Comparison of ENCODE assay signal across 8 cellular contexts in genomic region chr1:32992489-32993214, GRCh38. TPM values are rescaled to one million over a fixed set of nuclear protein-coding genes. Genes with fewer than 3 reads are reported as not detected.
A peak's percentile ranks its signal among the peaks of the same experiment; 100 is the strongest.
DNase-seq lines count a peak whose midpoint lies in the region; ATAC-seq, FAIRE-seq and TF ChIP-seq lines count a peak whose summit lies in the region.

No MANE protein-coding gene starts in this region.

- POLR2A ChIA-PET in Panc1 (lab: Charles Lee), result no interaction called here

- H3K36me3 ChIP-seq in Panc1 (ENCODE audit: control insufficient read depth, insufficient read depth, low read length) (no peaks in the 10 kb centered on the region), left ventricle myocardium inferior (no peaks in the 10 kb centered on the region), small intestine (ENCODE audit: control insufficient read depth in 2 of 2, insufficient read depth in 2 of 2, low read length in 2 of 2) (no peaks in the 10 kb centered on the region)

- no peak for FAIRE-seq in small intestine (lab: Jason Lieb, UNC)

- H3K4me3 ChIP-seq in Panc1 (ENCODE audit: low read depth in 2 of 2, low read length in 2 of 2) (no peak overlapping the region), left ventricle myocardium inferior (no peak overlapping the region), small intestine (ENCODE audit: low read depth in 1 of 2, low read length in 2 of 2) (no peak overlapping the region)

- BruUV-seq in Panc1 (replicated peaks; lab: Mats Ljungman, UMichigan), result no TSS peak

- H3K4me1 Mint-ChIP-seq in activated naive CD8-positive, alpha-beta T cell treated with anti-CD3 and anti-CD28 coated beads, Interleukin-2, amount 50 U/mL, for 24 hours, result peaks cover 58% of the 10 kb centered on the region

- intact Hi-C loops in Panc1 (cut with micrococcal nuclease; ENCODE audit: unreplicated experiment), result no loop called here
- intact Hi-C loops in left ventricle myocardium inferior (cut with micrococcal nuclease), result no loop called here

- ATAC-seq in HG03159 (IDR thresholded peaks at IDR 0.05; ENCODE audit: unreplicated experiment) (peak; percentile 75), Panc1 (peak; percentile 76)
- ATAC-seq in activated naive CD8-positive, alpha-beta T cell treated with anti-CD3 and anti-CD28 coated beads, Interleukin-2, amount 50 U/mL, for 24 hours, result peak; percentile 93

- H3K36me3 Mint-ChIP-seq in activated naive CD8-positive, alpha-beta T cell treated with anti-CD3 and anti-CD28 coated beads, Interleukin-2, amount 50 U/mL, for 24 hours (ENCODE audit: low read depth), result no peaks in the 10 kb centered on the region

- H3K4me1 ChIP-seq in Panc1 (ENCODE audit: control insufficient read depth, insufficient read depth, low read length) (peaks cover 8% of the 10 kb centered on the region; the same call in 1 of the 2 replicates), left ventricle myocardium inferior (peaks cover 63% of the 10 kb centered on the region), small intestine (ENCODE audit: control insufficient read depth in 2 of 2, insufficient read depth in 1 of 2, low read depth in 1 of 2, low read length in 1 of 2) (no peaks in the 10 kb centered on the region)

- no peaks in the 10 kb centered on the region for H3K27me3 Mint-ChIP-seq in activated naive CD8-positive, alpha-beta T cell treated with anti-CD3 and anti-CD28 coated beads, Interleukin-2, amount 50 U/mL, for 24 hours

- H3K27ac Mint-ChIP-seq in activated naive CD8-positive, alpha-beta T cell treated with anti-CD3 and anti-CD28 coated beads, Interleukin-2, amount 50 U/mL, for 24 hours, result peak overlapping the region; percentile 90

- H3K9me3 ChIP-seq in Panc1 (ENCODE audit: control insufficient read depth, insufficient read depth, low read depth, low read length) (no peaks in the 10 kb centered on the region), left ventricle myocardium inferior (replicated peaks) (no peaks in the 10 kb centered on the region), small intestine (ENCODE audit: control insufficient read depth, low read depth) (no peaks in the 10 kb centered on the region)

- no peak overlapping the region for H3K27ac ChIP-seq in Panc1 (ENCODE audit: low read length)
- H3K27ac ChIP-seq in left ventricle myocardium inferior (replicated peaks), result peak overlapping the region; percentile 72
- H3K27ac ChIP-seq in small intestine (ENCODE audit: low read depth in 1 of 2, low read length in 1 of 2), result peak overlapping the region; percentile 57 to 87

- no peak for TF ChIP-seq CTCF in Panc1 (IDR thresholded peaks at IDR 0.05)
- TF ChIP-seq CTCF in left ventricle myocardium inferior (IDR thresholded peaks at IDR 0.05; ENCODE audit: borderline replicate concordance), result no peak

- 28 to 55% (median 35%) methylated on average over 5 of the region's 5 CpGs for WGBS in small intestine, 3 donors

- H3K27me3 ChIP-seq in Panc1 (ENCODE audit: control insufficient read depth, insufficient read depth, low read length), result no peaks in the 10 kb centered on the region
- H3K27me3 ChIP-seq in left ventricle myocardium inferior (ENCODE audit: low read depth), result no peaks in the 10 kb centered on the region
- no peaks in the 10 kb centered on the region for H3K27me3 ChIP-seq in small intestine (ENCODE audit: control insufficient read depth in 2 of 2, insufficient read depth in 2 of 2, low read length in 2 of 2)

- in situ Hi-C loops in Panc1 (cut with HindIII; ENCODE audit: low pct_unique_long_range_greater_than_20kb, low sequenced_read_pairs), result no loop called here

- peak overlapping the region; percentile 40 for H3K4me3 Mint-ChIP-seq in activated naive CD8-positive, alpha-beta T cell treated with anti-CD3 and anti-CD28 coated beads, Interleukin-2, amount 50 U/mL, for 24 hours

- CTCF ChIA-PET in Panc1 (lab: Charles Lee), result no interaction called here

- H3K9me3 Mint-ChIP-seq in activated naive CD8-positive, alpha-beta T cell treated with anti-CD3 and anti-CD28 coated beads, Interleukin-2, amount 50 U/mL, for 24 hours, result no peaks in the 10 kb centered on the region

- peak; percentile 92 for DNase-seq in CD1c-positive myeloid dendritic cell (ENCODE audit: extremely low spot score)
- peak; percentile 61 for DNase-seq in GM19240 (ENCODE audit: insufficient read length, low spot score)
- DNase-seq in Panc1 (ENCODE audit: low read depth, low spot score), result no peak
- DNase-seq in activated naive CD8-positive, alpha-beta T cell treated with anti-CD3 and anti-CD28 coated beads, Interleukin-2, amount 50 U/mL, for 24 hours, result peak; percentile 78
- peak; percentile 76 for DNase-seq in left ventricle myocardium inferior
- DNase-seq in small intestine, result peak; percentile 96
- DNase-seq in DMS153 treated with DMSO at 0.1 percent for 48 hours (lab: John Stamatoyannopoulos, UW; ENCODE audit: unreplicated experiment), result no peak

RNA-seq across cellular contexts. Expression of gene RNF19B, which starts 28.0 kb away (rescaled TPM):
- total RNA-seq in Panc1 (2021; ENCODE audit: unreplicated experiment) (29.1 TPM), left ventricle myocardium inferior (15.4 TPM)
- 20.4 TPM for polyA plus RNA-seq in Panc1 (2012; ENCODE audit: insufficient read length)
- polyA plus RNA-seq in small intestine, result 10 to 100 TPM; 20.8 to 29.2 (median 28.9) TPM

RNA-seq across cellular contexts. Expression of gene AK2, which starts 44.0 kb away (rescaled TPM):
- total RNA-seq in Panc1 (2021; ENCODE audit: unreplicated experiment), result 213 TPM
- polyA plus RNA-seq in Panc1 (2012; ENCODE audit: insufficient read length), result 184 TPM
- 121 TPM for total RNA-seq in left ventricle myocardium inferior
- 100 to 1,000 TPM; 180 to 208 (median 202) TPM for polyA plus RNA-seq in small intestine

Comparison
In these comparisons a context has a peak if more than half of its experiments do, and no peak if none do; other contexts are left out.
1. DNase-seq: peak in CD1c-positive myeloid dendritic cell (single experiment), GM19240 (single experiment), activated naive CD8-positive, alpha-beta T cell treated with anti-CD3 and anti-CD28 coated beads, Interleukin-2, amount 50 U/mL, for 24 hours (single experiment), left ventricle myocardium inferior (single experiment) and small intestine (single experiment); none in Panc1 (single experiment) and DMS153 treated with DMSO at 0.1 percent for 48 hours (single experiment).
2. Peak in every context shown above with its lines, with median percentiles within 50 percentile points of each other: ATAC-seq.